In genomic region chr1:76470166-76470565, GRCh38 we compare ENCODE assay signal across 7 cellular contexts.
"Had no signal": no experiment of that assay in that cellular context is flagged by ENCODE, and none has a peak within 500 bp of the region (broad histone marks: within the 10 kb centered on the region; RNA-seq: fewer than 3 reads in every experiment).

No MANE protein-coding gene starts in this region.

- H3K4me1 Mint-ChIP-seq: IgD-negative memory B cell had no signal

- H3K4me3 ChIP-seq: K562 had no signal

- H3K27ac Mint-ChIP-seq: IgD-negative memory B cell had no signal

- H3K27me3 Mint-ChIP-seq: IgD-negative memory B cell had no signal

- H3K4me3 Mint-ChIP-seq: IgD-negative memory B cell had no signal

- H3K9ac ChIP-seq: KMS-11 had no signal

- ATAC-seq: HepG2, K562 had no signal

- H3K27ac ChIP-seq: HL-60, KMS-11 had no signal

- H3K4me2 ChIP-seq: KMS-11 had no signal

- DNase-seq: KBM-7, KG1 had no signal
